In genomic region chr13:34758628-34759027, GRCh38 we compare ENCODE assay signal across 24 cellular contexts.
"Had no signal": no experiment of that assay in that cellular context is flagged by ENCODE, and none has a peak within 500 bp of the region (broad histone marks: within the 10 kb centered on the region; RNA-seq: fewer than 3 reads in every experiment).

No MANE protein-coding gene starts in this region.

- ATAC-seq: effector memory CD8-positive, alpha-beta T cell; esophagus mucosa; foreskin keratinocyte; gastrocnemius medialis; gastroesophageal sphincter; heart left ventricle; heart right ventricle had no signal

- DNase-seq: colonic mucosa; cortex of kidney; dermis blood vessel endothelial cell; dorsolateral prefrontal cortex; effector CD4-positive, alpha-beta T cell; effector CD8-positive, alpha-beta T cell; effector memory CD4-positive, alpha-beta T cell; effector memory CD8-positive, alpha-beta T cell; endodermal cell; erythroblast; esophagus squamous epithelium; foreskin fibroblast; foreskin keratinocyte; foreskin melanocyte; gastrocnemius medialis; glutamatergic neuron; head of caudate nucleus; heart left ventricle; heart right ventricle had no signal

- H3K27me3 Mint-ChIP-seq: dendritic cell treated with granulocyte-macrophage colony-stimulating factor and Interleukin-4, amounts not matched to agents 40 ng/mL and 50 ng/mL, for 4 days; effector memory CD8-positive, alpha-beta T cell had no signal

- H3K4me1 ChIP-seq: colonic mucosa, esophagus squamous epithelium, foreskin keratinocyte, gastrocnemius medialis, gastroesophageal sphincter, heart left ventricle, heart right ventricle had no signal

- H3K27ac Mint-ChIP-seq: dendritic cell treated with granulocyte-macrophage colony-stimulating factor and Interleukin-4, amounts not matched to agents 40 ng/mL and 50 ng/mL, for 4 days; effector memory CD8-positive, alpha-beta T cell; endodermal cell had no signal

- H3K4me1 Mint-ChIP-seq: endodermal cell had no signal

- H3K36me3 ChIP-seq: colonic mucosa, esophagus muscularis mucosa, esophagus squamous epithelium, gastrocnemius medialis, gastroesophageal sphincter, heart left ventricle, heart right ventricle had no signal

- H3K4me3 ChIP-seq: colonic mucosa, coronary artery, dorsolateral prefrontal cortex, esophagus muscularis mucosa, esophagus squamous epithelium, gastrocnemius medialis, gastroesophageal sphincter, heart left ventricle, heart right ventricle had no signal

- H3K4me3 Mint-ChIP-seq: dendritic cell treated with granulocyte-macrophage colony-stimulating factor and Interleukin-4, amounts not matched to agents 40 ng/mL and 50 ng/mL, for 4 days; effector memory CD8-positive, alpha-beta T cell; endodermal cell had no signal

- H3K9me3 ChIP-seq: colonic mucosa, esophagus muscularis mucosa, esophagus squamous epithelium, gastrocnemius medialis, gastroesophageal sphincter had no signal
